1 cellular context compared by ENCODE assay signal in genomic region chr2:85234879-85235278, GRCh38.
TF ChIP-seq lines count a peak whose summit lies in the region.

No MANE protein-coding gene starts in this region.

TF ChIP-seq in H1, 55 proteins besides CTCF, POLR2A, EP300 and RAD21 (continued from another document):
- TF ChIP-seq CHD7 (IDR thresholded peaks at IDR 0.05; ENCODE audit: insufficient replicate concordance, low read length), result no peak
